34 cellular contexts compared by ENCODE assay signal in genomic region chr18:76338088-76338487, GRCh38.
"Had no signal": no experiment of that assay in that cellular context is flagged by ENCODE, and none has a peak within 500 bp of the region (broad histone marks: within the 10 kb centered on the region; RNA-seq: fewer than 3 reads in every experiment).

No MANE protein-coding gene starts in this region.

- H3K4me3 ChIP-seq: MG63 had no signal

- DNase-seq: Karpas-422, Kasumi-1, KG1, MG63, MM.1S, MV-4-11, NCI-H1048, NCI-H1092, NCI-H1092 treated with DMSO at 0.1 percent for 48 hours, NCI-H1105, NCI-H1105 treated with DMSO at 0.1 percent for 48 hours, NCI-H1417, NCI-H1417 treated with DMSO at 0.1 percent for 48 hours, NCI-H1436, NCI-H1436 treated with DMSO at 0.1 percent for 48 hours, NCI-H146, NCI-H1694, NCI-H1694 treated with DMSO at 0.1 percent for 48 hours, NCI-H187, NCI-H187 treated with DMSO at 0.1 percent for 48 hours, NCI-H1930, NCI-H2029, NCI-H2029 treated with DMSO at 0.1 percent for 48 hours, NCI-H2081, NCI-H2081 treated with DMSO at 0.1 percent for 48 hours, NCI-H2107, NCI-H2171, NCI-H2171 treated with DMSO at 0.1 percent for 48 hours, NCI-H2227 treated with DMSO at 0.1 percent for 48 hours, NCI-H226, NCI-H345, NCI-H446, NCI-H446 treated with DMSO at 0.1 percent for 48 hours had no signal

- H3K27me3 ChIP-seq: MG63 had no signal

- H3K9me3 ChIP-seq: MG63 had no signal

- H3K27ac ChIP-seq: KMS-11 had no signal

- H3K4me2 ChIP-seq: KMS-11 had no signal

- H3K9ac ChIP-seq: KMS-11 had no signal

- H3K36me3 ChIP-seq: MG63 had no signal
